ENCODE assay signal across 28 cellular contexts in genomic region chr2:159640176-159640575, GRCh38. TPM values are rescaled to one million over a fixed set of nuclear protein-coding genes. Genes with fewer than 3 reads are reported as not detected.
DNase-seq lines count a peak whose midpoint lies in the region; ATAC-seq, FAIRE-seq and TF ChIP-seq lines count a peak whose summit lies in the region.
"Had no signal": no experiment of that assay in that cellular context is flagged by ENCODE, and none has a peak within 500 bp of the region (broad histone marks: within the 10 kb centered on the region; RNA-seq: fewer than 3 reads in every experiment).

No MANE protein-coding gene starts in this region.

- FAIRE-seq in frontal cortex (lab: Jason Lieb, UNC) (no peak), urothelium cell line (lab: Jason Lieb, UNC) (no peak)
- FAIRE-seq: A549, GM18507, HTR-8/SVneo, K562 had no signal

- no peak overlapping the region for H3K27ac ChIP-seq in fibroblast of lung (ENCODE audit: insufficient read depth, low read length)
- H3K27ac ChIP-seq: A549, GM23248 had no signal

- H3K79me2 ChIP-seq in fibroblast of lung (ENCODE audit: control insufficient read depth, insufficient read depth, low read length), result no peaks in the 10 kb centered on the region

- no peak overlapping the region for H2AFZ ChIP-seq in fibroblast of lung (ENCODE audit: low read length)
- H2AFZ ChIP-seq: GM23248 had no signal

- no peaks in the 10 kb centered on the region for H3K36me3 ChIP-seq in fibroblast of lung (ENCODE audit: control insufficient read depth, insufficient read depth, low read length)

- H3K4me3 ChIP-seq in fibroblast of lung (replicated peaks in 1 of 4; ENCODE audit: control extremely low read depth in 1 of 4, insufficient read depth in 1 of 4, low read depth in 3 of 4, low read length in 4 of 4), result no peak overlapping the region
- H3K4me3 ChIP-seq: A549, GM23248, K562 had no signal

- DNase-seq in LHCN-M2 (ENCODE audit: low read depth) (peak; percentile 73), amniotic epithelial cell (ENCODE audit: low read depth) (peak; percentile 11), fibroblast of lung (ENCODE audit: low read depth in 2 of 2) (peak; percentile 34 to 42), frontal cortex (ENCODE audit: low spot score in 2 of 2) (no peak), urothelium cell line (ENCODE audit: low spot score) (no peak)
- DNase-seq: C1 segment of cervical spinal cord; Caco-2; CD8-positive, alpha-beta T cell; DND-41; GM23248; H7; Kasumi-1; MV-4-11; NCI-H1105; NCI-H1436 treated with DMSO at 0.1 percent for 48 hours; NCI-H187 treated with DMSO at 0.1 percent for 48 hours; NCI-H2171 treated with DMSO at 0.1 percent for 48 hours; NCI-H524 treated with DMSO at 0.1 percent for 48 hours; NCI-H82; NK-92 treated with Interleukin-12 subunit alpha and Interleukin-12 subunit beta, amount 100 ng/mL, for 24 hours; RPMI8226; SHP77 had no signal

- H3K9ac ChIP-seq in fibroblast of lung (ENCODE audit: insufficient read depth, low read length), result no peak overlapping the region
- H3K9ac ChIP-seq: GM23248 had no signal

- TF ChIP-seq CTCF in fibroblast of lung (conservative IDR thresholded peaks at IDR 0.05 in 1 of 2, IDR thresholded peaks at IDR 0.05 in 1 of 2; ENCODE audit: low read depth in 1 of 2, low read length in 2 of 2), result no peak

- ATAC-seq in GM21717 (IDR thresholded peaks at IDR 0.05; ENCODE audit: unreplicated experiment), result no peak
- ATAC-seq in GM21447 (IDR thresholded peaks at IDR 0.05; ENCODE audit: unreplicated experiment), result no peak
- ATAC-seq: A549; CD8-positive, alpha-beta T cell; K562 had no signal

- no peaks in the 10 kb centered on the region for H3K4me1 ChIP-seq in fibroblast of lung (ENCODE audit: control insufficient read depth, extremely low read depth, insufficient read depth, low read length)

- H3K4me2 ChIP-seq in fibroblast of lung (ENCODE audit: extremely low read depth, insufficient read depth, low read length), result no peak overlapping the region
- H3K4me2 ChIP-seq: A549 had no signal

- no peaks in the 10 kb centered on the region for H3K9me3 ChIP-seq in fibroblast of lung (ENCODE audit: control insufficient read depth, insufficient read depth, low read depth, low read length)

- no peaks in the 10 kb centered on the region for H4K20me1 ChIP-seq in fibroblast of lung (ENCODE audit: control insufficient read depth, extremely low read depth, insufficient read depth, low read length)

- H3K27me3 ChIP-seq in fibroblast of lung (ENCODE audit: control insufficient read depth, insufficient read depth, low read length), result no peaks in the 10 kb centered on the region

RNA-seq across cellular contexts. Expression of gene BAZ2B, which starts 23.8 kb away (rescaled TPM):
- 28.1 and 37.4 TPM in 2 replicates for total RNA-seq in LHCN-M2 (2014; rRNA removed)
- 6.9 TPM for polyA plus RNA-seq in LHCN-M2 (2012)
- total RNA-seq in fibroblast of lung, result 47.0 and 61.8 TPM in 2 replicates
- 16.3 and 28.0 TPM in 2 replicates for polyA plus RNA-seq in fibroblast of lung
- polyA plus RNA-seq in fibroblast of lung (2012), result 8.7 and 17.1 TPM in 2 replicates
- polyA minus RNA-seq in fibroblast of lung (ENCODE audit: low replicate concordance), result 14.7 and 34.3 TPM in 2 replicates
- total RNA-seq in frontal cortex, result 192 TPM

Comparison
In these comparisons a context has a peak if more than half of its experiments do, and no peak if none do; other contexts are left out.
1. DNase-seq: peak in LHCN-M2 (single experiment), amniotic epithelial cell (single experiment) and fibroblast of lung (2 of 2); none in frontal cortex (0 of 2) and urothelium cell line (single experiment).